ENCODE assay signal across 9 cellular contexts in genomic region chr3:139427283-139428060, GRCh38. TPM values are rescaled to one million over a fixed set of nuclear protein-coding genes. Genes with fewer than 3 reads are reported as not detected.
DNase-seq lines count a peak whose midpoint lies in the region; ATAC-seq, FAIRE-seq and TF ChIP-seq lines count a peak whose summit lies in the region.
"Had no signal": no experiment of that assay in that cellular context is flagged by ENCODE, and none has a peak within 500 bp of the region (broad histone marks: within the 10 kb centered on the region; RNA-seq: fewer than 3 reads in every experiment).

No MANE protein-coding gene starts in this region.

- 49 to 52% methylated on average over 7 of the region's 7 CpGs for WGBS in heart right ventricle, 2 donors

- no peak overlapping the region for H3K4me3 Mint-ChIP-seq in Caco-2 (ENCODE audit: unreplicated experiment)
- no peak overlapping the region for H3K4me3 Mint-ChIP-seq in activated T-helper 1 cell treated with anti-CD3 and anti-CD28 coated beads, Interleukin-12 subunit alpha, Interleukin-12 subunit beta, Interleukin-2, Interleukin-4 antibody, amounts not matched to agents 30 ng/mL and 10 ng/mL and 1 ng/mL, durations not matched to agents 14 hours and 24 hours and 36 hours
- H3K4me3 Mint-ChIP-seq: T-cell had no signal

- H3K9me3 ChIP-seq in Caco-2 (no peaks in the 10 kb centered on the region), heart right ventricle (no peaks in the 10 kb centered on the region)

- no TSS peak for BruUV-seq in Caco-2 (replicated peaks; lab: Mats Ljungman, UMichigan)

- H3K4me1 Mint-ChIP-seq in Caco-2 (ENCODE audit: low read depth, unreplicated experiment) = no peaks in the 10 kb centered on the region
- no peaks in the 10 kb centered on the region for H3K4me1 Mint-ChIP-seq in activated T-helper 1 cell treated with anti-CD3 and anti-CD28 coated beads, Interleukin-12 subunit alpha, Interleukin-12 subunit beta, Interleukin-2, Interleukin-4 antibody, amounts not matched to agents 30 ng/mL and 10 ng/mL and 1 ng/mL, durations not matched to agents 14 hours and 24 hours and 36 hours (ENCODE audit: low read depth)
- H3K4me1 Mint-ChIP-seq: T-cell had no signal

- TF ChIP-seq CTCF in Caco-2 (IDR thresholded peaks at IDR 0.05; ENCODE audit: insufficient read depth in 1 of 2, low read depth in 1 of 2, low read length in 1 of 2, severe bottlenecking in 1 of 2, unreplicated experiment in 1 of 2) (peak; percentile 68 to 76), heart right ventricle (IDR thresholded peaks at IDR 0.05) (peak; percentile 77 to 89 (median 84)), retinal pigment epithelial cell (conservative IDR thresholded peaks at IDR 0.05; ENCODE audit: low read depth, low read length) (peak; percentile 75)

- ATAC-seq in HG03439 (IDR thresholded peaks at IDR 0.05; ENCODE audit: unreplicated experiment) (peak; percentile 82), heart right ventricle (peak in 7 of 8 donors; percentile 73 to 93 (median 83))
- ATAC-seq: T-cell had no signal

- no peak overlapping the region for H3K27ac ChIP-seq in heart right ventricle

- peak in 1 of 2 experiments; percentile 71 for DNase-seq in Caco-2
- DNase-seq in GM19239 (ENCODE audit: insufficient read length, low spot score) = peak; percentile 56
- peak; percentile 76 to 91 for DNase-seq in NCI-H446 (lab: John Stamatoyannopoulos, UW)
- peak; percentile 9 for DNase-seq in activated T-helper 1 cell treated with anti-CD3 and anti-CD28 coated beads, Interleukin-12 subunit alpha, Interleukin-12 subunit beta, Interleukin-2, Interleukin-4 antibody, amounts not matched to agents 30 ng/mL and 10 ng/mL and 1 ng/mL, durations not matched to agents 14 hours and 24 hours and 36 hours (ENCODE audit: low spot score)
- peak in 1 of 2 donors; percentile 40 for DNase-seq in heart right ventricle
- DNase-seq in retinal pigment epithelial cell (ENCODE audit: low read depth) = peak; percentile 71
- DNase-seq in activated naive CD4-positive, alpha-beta T cell (lab: John Stamatoyannopoulos, UW) = no peak

- no peak overlapping the region for H3K4me3 ChIP-seq in Caco-2 (ENCODE audit: low read depth, low read length)
- no peak overlapping the region for H3K4me3 ChIP-seq in heart right ventricle
- no peak overlapping the region for H3K4me3 ChIP-seq in retinal pigment epithelial cell (ENCODE audit: low read length)

- POLR2A ChIA-PET in Caco-2 (lab: Charles Lee) = no interaction called here

- H3K27me3 ChIP-seq in Caco-2 (replicated peaks; ENCODE audit: control insufficient read depth, insufficient read depth, low read length) = no peaks in the 10 kb centered on the region
- no peaks in the 10 kb centered on the region for H3K27me3 ChIP-seq in heart right ventricle

- H3K27ac Mint-ChIP-seq in Caco-2 (ENCODE audit: unreplicated experiment) = no peak overlapping the region
- no peak overlapping the region for H3K27ac Mint-ChIP-seq in activated T-helper 1 cell treated with anti-CD3 and anti-CD28 coated beads, Interleukin-12 subunit alpha, Interleukin-12 subunit beta, Interleukin-2, Interleukin-4 antibody, amounts not matched to agents 30 ng/mL and 10 ng/mL and 1 ng/mL, durations not matched to agents 14 hours and 24 hours and 36 hours
- H3K27ac Mint-ChIP-seq: T-cell had no signal

- intact Hi-C loops in Caco-2 (cut with micrococcal nuclease; ENCODE audit: unreplicated experiment) (loop anchor here (1.0 to 5.0 kb wide), 4 partner anchors 80 to 507 kb away; partner anchors contain the start of gene CLSTN2), heart right ventricle (cut with DNase I) (loop anchor here (1.0 to 10.0 kb wide), 7 partner anchors 133 to 1437 kb away; partner anchors contain the start of gene CLSTN2 (in 7 of the 10))
- intact Hi-C loops in activated T-helper 1 cell treated with anti-CD3 and anti-CD28 coated beads, Interleukin-12 subunit alpha, Interleukin-12 subunit beta, Interleukin-2, Interleukin-4 antibody, amounts not matched to agents 30 ng/mL and 10 ng/mL and 1 ng/mL, durations not matched to agents 14 hours and 24 hours and 36 hours (cut with micrococcal nuclease) = loop anchor here (1.0 to 5.0 kb wide), 4 partner anchors 135 to 1310 kb away; no protein-coding TSS in a partner anchor

- no peaks in the 10 kb centered on the region for H3K27me3 Mint-ChIP-seq in Caco-2 (ENCODE audit: insufficient read depth, unreplicated experiment)
- no peaks in the 10 kb centered on the region for H3K27me3 Mint-ChIP-seq in activated T-helper 1 cell treated with anti-CD3 and anti-CD28 coated beads, Interleukin-12 subunit alpha, Interleukin-12 subunit beta, Interleukin-2, Interleukin-4 antibody, amounts not matched to agents 30 ng/mL and 10 ng/mL and 1 ng/mL, durations not matched to agents 14 hours and 24 hours and 36 hours (ENCODE audit: insufficient read depth)
- H3K27me3 Mint-ChIP-seq: T-cell had no signal

- H3K36me3 Mint-ChIP-seq in Caco-2 (ENCODE audit: insufficient read depth, unreplicated experiment) = no peaks in the 10 kb centered on the region
- H3K36me3 Mint-ChIP-seq in activated T-helper 1 cell treated with anti-CD3 and anti-CD28 coated beads, Interleukin-12 subunit alpha, Interleukin-12 subunit beta, Interleukin-2, Interleukin-4 antibody, amounts not matched to agents 30 ng/mL and 10 ng/mL and 1 ng/mL, durations not matched to agents 14 hours and 24 hours and 36 hours (ENCODE audit: low read depth) = no peaks in the 10 kb centered on the region

- peak; percentile 93 for FAIRE-seq in GM19239 (lab: Jason Lieb, UNC)

- no peaks in the 10 kb centered on the region for H3K9me3 Mint-ChIP-seq in Caco-2 (ENCODE audit: unreplicated experiment)
- H3K9me3 Mint-ChIP-seq in activated T-helper 1 cell treated with anti-CD3 and anti-CD28 coated beads, Interleukin-12 subunit alpha, Interleukin-12 subunit beta, Interleukin-2, Interleukin-4 antibody, amounts not matched to agents 30 ng/mL and 10 ng/mL and 1 ng/mL, durations not matched to agents 14 hours and 24 hours and 36 hours = no peaks in the 10 kb centered on the region
- H3K9me3 Mint-ChIP-seq: T-cell had no signal

- CTCF ChIA-PET in Caco-2 (lab: Charles Lee) = interaction anchor here (0.8 to 0.9 kb wide), 3 partner anchors 64 to 135 kb away, joined by 3 to 6 read pairs (median 4); no protein-coding TSS in a partner anchor

- H3K4me1 ChIP-seq in Caco-2 (no peaks in the 10 kb centered on the region), heart right ventricle (peaks cover 0 to 6% (median 0%) of the 10 kb centered on the region in 9 donors)

- H3K36me3 ChIP-seq in Caco-2 (ENCODE audit: control insufficient read depth, insufficient read depth, low read length) (no peaks in the 10 kb centered on the region), heart right ventricle (peaks cover 0 to 37% (median 0%) of the 10 kb centered on the region in 9 donors)

RNA-seq across cellular contexts. Expression of gene COPB2, which starts 38.0 kb away (rescaled TPM):
- 130 and 132 TPM in 2 replicates for total RNA-seq in Caco-2 (2022)
- total RNA-seq in activated T-helper 1 cell treated with anti-CD3 and anti-CD28 coated beads, Interleukin-12 subunit alpha, Interleukin-12 subunit beta, Interleukin-2, Interleukin-4 antibody, amounts not matched to agents 30 ng/mL and 10 ng/mL and 1 ng/mL, durations not matched to agents 14 hours and 24 hours and 36 hours = 96.9 and 103 TPM in 2 replicates
- 10 to 100 TPM; 51.5 to 79.7 (median 67.4) TPM for total RNA-seq in heart right ventricle
- 10 to 100 TPM; 15.4 to 47.6 TPM for polyA plus RNA-seq in heart right ventricle

RNA-seq across cellular contexts. Expression of gene RBP2, which starts 48.8 kb away (rescaled TPM):
- total RNA-seq in Caco-2 (2022) (26.9 and 28.0 TPM in 2 replicates), heart right ventricle (not detected)
- total RNA-seq in activated T-helper 1 cell treated with anti-CD3 and anti-CD28 coated beads, Interleukin-12 subunit alpha, Interleukin-12 subunit beta, Interleukin-2, Interleukin-4 antibody, amounts not matched to agents 30 ng/mL and 10 ng/mL and 1 ng/mL, durations not matched to agents 14 hours and 24 hours and 36 hours = not detected in 2 replicates
- not detected for polyA plus RNA-seq in heart right ventricle
- total RNA-seq: T-cell had no signal

Comparison
In these comparisons a context has a peak if more than half of its experiments do, and no peak if none do; other contexts are left out.
1. DNase-seq: peak in GM19239 (single experiment), NCI-H446 (2 of 2), activated T-helper 1 cell treated with anti-CD3 and anti-CD28 coated beads, Interleukin-12 subunit alpha, Interleukin-12 subunit beta, Interleukin-2, Interleukin-4 antibody, amounts not matched to agents 30 ng/mL and 10 ng/mL and 1 ng/mL, durations not matched to agents 14 hours and 24 hours and 36 hours (single experiment) and retinal pigment epithelial cell (single experiment); none in activated naive CD4-positive, alpha-beta T cell (0 of 4).
2. RNA of gene RBP2, which starts 48.8 kb away (total RNA-seq): 26.9 to 28.0 TPM in Caco-2; not detected in activated T-helper 1 cell treated with anti-CD3 and anti-CD28 coated beads, Interleukin-12 subunit alpha, Interleukin-12 subunit beta, Interleukin-2, Interleukin-4 antibody, amounts not matched to agents 30 ng/mL and 10 ng/mL and 1 ng/mL, durations not matched to agents 14 hours and 24 hours and 36 hours and not detected in heart right ventricle; every median in the first group is over 10 times any median in the second.
3. Peak in every context shown above with its lines, with median percentiles within 50 percentile points of each other: CTCF ChIP-seq.